In the genomic region with DNA sequence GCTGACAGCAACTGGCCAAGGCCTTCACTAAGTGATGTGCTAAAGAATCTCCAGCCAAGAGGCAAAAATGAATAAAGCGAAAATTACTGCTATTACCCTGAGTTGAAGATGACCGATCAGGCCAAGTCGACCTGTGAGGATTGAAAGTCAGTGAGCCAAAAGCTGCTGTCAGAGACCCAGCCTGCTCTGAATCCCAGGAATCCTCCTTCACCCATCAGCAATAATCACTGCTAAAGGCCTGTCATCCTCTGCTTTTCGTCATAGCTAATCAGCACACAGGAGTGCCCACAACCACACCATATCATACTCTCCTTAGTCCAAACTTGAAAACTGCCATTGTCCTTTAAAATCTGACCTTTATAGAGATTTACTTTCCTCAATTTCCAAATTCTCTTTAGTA, we compare ENCODE assay signal across 27 cellular contexts.
A peak's percentile ranks its signal among the peaks of the same experiment; 100 is the strongest.
DNase-seq lines count a peak whose midpoint lies in the region; FAIRE-seq and TF ChIP-seq lines count a peak whose summit lies in the region.
"Had no signal": no experiment of that assay in that cellular context is flagged by ENCODE, and none has a peak within 500 bp of the region (broad histone marks: within the 10 kb centered on the region; RNA-seq: fewer than 3 reads in every experiment).

No MANE protein-coding gene starts in this region.

- H3K4me1 ChIP-seq in H1 (replicated peaks in 1 of 4; ENCODE audit: control insufficient read depth in 3 of 4, insufficient read depth in 4 of 4, low read length in 3 of 4) (no peaks in the 10 kb centered on the region), PC-9 (replicated peaks; ENCODE audit: insufficient read depth) (no peaks in the 10 kb centered on the region)
- H3K4me1 ChIP-seq: A549, Caco-2, SJSA1 had no signal

- POLR2A ChIA-PET in H1 (lab: Charles Lee; ENCODE audit: partially characterized antibody) = no interaction called here
- POLR2A ChIA-PET in PC-9 (lab: Charles Lee; ENCODE audit: unreplicated experiment) = interaction anchor here (0.7 kb wide), 1 partner anchor 718 kb away, joined by 4 read pairs; no protein-coding TSS in a partner anchor

- intact Hi-C loops in PC-9 (cut with micrococcal nuclease; ENCODE audit: unreplicated experiment) = no loop called here

- TF ChIP-seq RAD21 in H1 (IDR thresholded peaks at IDR 0.05 in 1 of 2, conservative IDR thresholded peaks at IDR 0.05 in 1 of 2; ENCODE audit: low read depth in 2 of 2, low read length in 2 of 2) = no peak

- H3K9me3 ChIP-seq in H1 (ENCODE audit: insufficient read depth in 2 of 2, low read depth in 1 of 2, low read length in 1 of 2) (no peaks in the 10 kb centered on the region), PC-9 (ENCODE audit: insufficient read depth, low read depth) (no peaks in the 10 kb centered on the region)
- H3K9me3 ChIP-seq: A549, Caco-2, SJSA1 had no signal

- H3K4me3 ChIP-seq in H1 (ENCODE audit: extremely low read depth in 1 of 4, insufficient read depth in 2 of 4, low read depth in 3 of 4, low read length in 4 of 4) (no peak overlapping the region), PC-9 (no peak overlapping the region)
- H3K4me3 ChIP-seq: A549, SJSA1 had no signal

- H2BK5ac ChIP-seq in H1 (ENCODE audit: low read depth, low read length) = no peak overlapping the region

- H3K36me3 ChIP-seq in H1 (ENCODE audit: control insufficient read depth in 2 of 4, insufficient read depth in 4 of 4, low read length in 3 of 4) = no peaks in the 10 kb centered on the region
- no peaks in the 10 kb centered on the region for H3K36me3 ChIP-seq in PC-9 (ENCODE audit: low read depth)
- H3K36me3 ChIP-seq: SJSA1 had no signal

- no peak overlapping the region for H3K14ac ChIP-seq in H1 (ENCODE audit: insufficient read length)

- H4K8ac ChIP-seq in H1 (ENCODE audit: extremely low read depth, insufficient read depth, low read length) = no peak overlapping the region

- H4K5ac ChIP-seq in H1 (ENCODE audit: insufficient read length, low read depth, low read length) = no peak overlapping the region

- no peak overlapping the region for H3K18ac ChIP-seq in H1 (ENCODE audit: extremely low read depth, low read length)

- H3K79me1 ChIP-seq in H1 (ENCODE audit: low read depth, low read length) = no peaks in the 10 kb centered on the region

- no peak overlapping the region for H2BK120ac ChIP-seq in H1 (replicated peaks; ENCODE audit: low read depth, low read length)

- peaks cover 72% of the 10 kb centered on the region for H3K4me1 Mint-ChIP-seq in nephron progenitor cell

- H3K9ac ChIP-seq in H1 (replicated peaks in 1 of 4; ENCODE audit: extremely low read depth in 1 of 4, low read depth in 3 of 4, low read length in 3 of 4) = no peak overlapping the region

- no peak overlapping the region for H3K56ac ChIP-seq in H1 (replicated peaks; ENCODE audit: insufficient read length, low read depth, low read length)

- WGBS in H1 (ENCODE audit: extremely low coverage in 1 of 2, insufficient coverage in 1 of 2, insufficient read length in 1 of 2, insufficient replicate concordance in 2 of 2, low coverage in 1 of 2, low lambda C conversion rate in 2 of 2, missing lambda C conversion rate in 1 of 2), 2 experiments = 91% methylated on average over 4 of the region's 4 CpGs; no CpG with 5 or more reads in 1 of the 2 experiments

- H3F3A ChIP-seq in PC-9 (ENCODE audit: insufficient read depth, low read depth) = no peaks in the 10 kb centered on the region

- H2BK15ac ChIP-seq in H1 (ENCODE audit: low read length) = no peak overlapping the region

- H3K79me2 ChIP-seq in H1 (ENCODE audit: control insufficient read depth in 1 of 2, insufficient read depth in 2 of 2, low read length in 2 of 2) (no peaks in the 10 kb centered on the region), PC-9 (ENCODE audit: low read depth) (no peaks in the 10 kb centered on the region)

- peak overlapping the region; percentile 87; the same call in 1 of the 2 replicates for H2AFZ ChIP-seq in H1 (ENCODE audit: low read length)
- H2AFZ ChIP-seq in PC-9 = no peak overlapping the region

- no peaks in the 10 kb centered on the region for H3K9me3 Mint-ChIP-seq in nephron progenitor cell
- H3K9me3 Mint-ChIP-seq: CD8-positive, alpha-beta T cell had no signal

- H2BK20ac ChIP-seq in H1 (ENCODE audit: low read length) = no peak overlapping the region

- no peak overlapping the region for H3K23ac ChIP-seq in H1 (ENCODE audit: insufficient read length)

- no peak overlapping the region for H3K4ac ChIP-seq in H1 (replicated peaks; ENCODE audit: insufficient read length, low read depth, low read length)

- H3K27me3 Mint-ChIP-seq in nephron progenitor cell (ENCODE audit: low read depth, poor library complexity) = no peaks in the 10 kb centered on the region

- H2BK12ac ChIP-seq in H1 (ENCODE audit: low read depth, low read length) = no peak overlapping the region

- H3K27me3 ChIP-seq in H1 (replicated peaks in 1 of 4; ENCODE audit: control insufficient read depth in 3 of 4, extremely low read depth in 1 of 4, insufficient read depth in 3 of 4, low read length in 3 of 4) (no peaks in the 10 kb centered on the region), PC-9 (ENCODE audit: insufficient read depth, low read depth) (no peaks in the 10 kb centered on the region)
- H3K27me3 ChIP-seq: SJSA1 had no signal

- H2AK5ac ChIP-seq in H1 (ENCODE audit: low read depth, low read length) = no peak overlapping the region

- DNase-seq in NCI-H2227 (lab: John Stamatoyannopoulos, UW; ENCODE audit: unreplicated experiment) (peak; percentile 8), H1 (ENCODE audit: low read depth in 1 of 2, low spot score in 2 of 2) (no peak), nephron progenitor cell (no peak), glomerular visceral epithelial cell (ENCODE audit: extremely low spot score) (no peak), PC-9 (no peak), NCI-H146 (lab: John Stamatoyannopoulos, UW) (no peak)
- no peak for DNase-seq in activated T-cell treated with anti-CD3 and anti-CD28 coated beads, Interleukin-2, amount 50 U/mL, for 1 hour
- DNase-seq: AML-193; Caco-2; CD8-positive, alpha-beta T cell; DMS79 treated with DMSO at 0.1 percent for 48 hours; GF-D8; H7; Karpas-422; NCI-H1092; NCI-H1417 treated with DMSO at 0.1 percent for 48 hours; NCI-H187; NCI-H2081 treated with DMSO at 0.1 percent for 48 hours; NCI-H2171; NCI-H524 treated with DMSO at 0.1 percent for 48 hours; NCI-H774; Right ventricle myocardium superior; RPMI8226 had no signal

- H4K20me1 ChIP-seq in H1 (replicated peaks in 1 of 2; ENCODE audit: control insufficient read depth in 1 of 2, insufficient read depth in 2 of 2, low read length in 2 of 2) (no peaks in the 10 kb centered on the region), PC-9 (ENCODE audit: insufficient read depth) (no peaks in the 10 kb centered on the region)

- H3K4me3 Mint-ChIP-seq in nephron progenitor cell = no peak overlapping the region
- H3K4me3 Mint-ChIP-seq: CD8-positive, alpha-beta T cell had no signal

- H3K4me2 ChIP-seq in H1 (ENCODE audit: insufficient read depth in 1 of 2, low read depth in 2 of 2, low read length in 2 of 2) (no peak overlapping the region), PC-9 (no peak overlapping the region)
- H3K4me2 ChIP-seq: A549 had no signal

- H3K36me3 Mint-ChIP-seq in nephron progenitor cell (ENCODE audit: low read depth) = no peaks in the 10 kb centered on the region
- H3K36me3 Mint-ChIP-seq: CD8-positive, alpha-beta T cell had no signal

- BruUV-seq in PC-9 (replicated peaks; lab: Mats Ljungman, UMichigan) = no TSS peak

- H3K27ac ChIP-seq in H1 (ENCODE audit: low read depth, low read length) = no peak overlapping the region
- no peak overlapping the region for H3K27ac ChIP-seq in PC-9
- H3K27ac ChIP-seq: A549, C4-2B, SJSA1 had no signal

- no peak for TF ChIP-seq EP300 in H1 (IDR thresholded peaks at IDR 0.05; ENCODE audit: borderline replicate concordance in 1 of 2, low read depth in 2 of 2, low read length in 2 of 2)

- peak overlapping the region; percentile 1 for H3K27ac Mint-ChIP-seq in nephron progenitor cell
- H3K27ac Mint-ChIP-seq: CD8-positive, alpha-beta T cell had no signal

- CTCF ChIA-PET in H1 (lab: Charles Lee; ENCODE audit: partially characterized antibody) (no interaction called here), PC-9 (lab: Charles Lee) (no interaction called here)

- TF ChIP-seq POLR2A in H1 (IDR thresholded peaks at IDR 0.05; ENCODE audit: control extremely low read depth in 1 of 2, low read depth in 2 of 2, low read length in 2 of 2) = no peak

- TF ChIP-seq CTCF in H1 (IDR thresholded peaks at IDR 0.05; ENCODE audit: control extremely low read depth in 1 of 3, insufficient read depth in 1 of 3, low read depth in 1 of 3, low read length in 3 of 3) (no peak), nephron progenitor cell (IDR thresholded peaks at IDR 0.05) (no peak), PC-9 (conservative IDR thresholded peaks at IDR 0.05) (no peak)

- H3K9me2 ChIP-seq in PC-9 (ENCODE audit: insufficient read depth) = no peaks in the 10 kb centered on the region

- no peak for FAIRE-seq in H1 (lab: Jason Lieb, UNC)
- FAIRE-seq: A549, GM12891 had no signal

- no peaks in the 10 kb centered on the region for H3K23me2 ChIP-seq in H1 (ENCODE audit: low read depth, low read length)

- no peak overlapping the region for H4K91ac ChIP-seq in H1 (replicated peaks; ENCODE audit: insufficient read length, low read length)

TF ChIP-seq in H1, 55 proteins besides CTCF, POLR2A, EP300 and RAD21:
- TF ChIP-seq EGR1 (IDR thresholded peaks at IDR 0.05; ENCODE audit: borderline replicate concordance, low read depth, low read length) (no peak), JUN (IDR thresholded peaks at IDR 0.05; ENCODE audit: low read depth, low read length) (no peak), KDM4A (IDR thresholded peaks at IDR 0.05; ENCODE audit: low read depth, low read length, severe bottlenecking) (no peak), FOSL1 (IDR thresholded peaks at IDR 0.05; ENCODE audit: insufficient read depth, low read depth, low read length) (no peak), ZNF274 (IDR thresholded peaks at IDR 0.05; ENCODE audit: borderline replicate concordance, extremely low read depth, low read length) (no peak), SRF (IDR thresholded peaks at IDR 0.05; ENCODE audit: low read depth, low read length) (no peak), CHD2 (IDR thresholded peaks at IDR 0.05; ENCODE audit: low read length) (no peak), MAFK (IDR thresholded peaks at IDR 0.05; ENCODE audit: low read depth, low read length) (no peak), CREB1 (IDR thresholded peaks at IDR 0.05) (no peak), BRCA1 (IDR thresholded peaks at IDR 0.05; ENCODE audit: low read depth, low read length) (no peak), TEAD4 (IDR thresholded peaks at IDR 0.05; ENCODE audit: low read depth, low read length) (no peak), KDM1A (IDR thresholded peaks at IDR 0.05; ENCODE audit: borderline replicate concordance, low read length) (no peak), SAP30 (IDR thresholded peaks at IDR 0.05; ENCODE audit: insufficient read depth, insufficient replicate concordance, low read length) (no peak)
- TF ChIP-seq, protein P1, sequence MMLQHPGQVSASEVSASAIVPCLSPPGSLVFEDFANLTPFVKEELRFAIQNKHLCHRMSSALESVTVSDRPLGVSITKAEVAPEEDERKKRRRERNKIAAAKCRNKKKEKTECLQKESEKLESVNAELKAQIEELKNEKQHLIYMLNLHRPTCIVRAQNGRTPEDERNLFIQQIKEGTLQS (IDR thresholded peaks at IDR 0.05; ENCODE audit: insufficient read depth, low read depth, low read length) = no peak
